15 cellular contexts compared by ENCODE assay signal in genomic region chr3:9784876-9785443, GRCh38. TPM values are rescaled to one million over a fixed set of nuclear protein-coding genes. Genes with fewer than 3 reads are reported as not detected.
DNase-seq lines count a peak whose midpoint lies in the region; ATAC-seq and TF ChIP-seq lines count a peak whose summit lies in the region.
"Had no signal": no experiment of that assay in that cellular context is flagged by ENCODE, and none has a peak within 500 bp of the region (broad histone marks: within the 10 kb centered on the region; RNA-seq: fewer than 3 reads in every experiment).

No MANE protein-coding gene starts in this region.

- POLR2A ChIA-PET in naive thymus-derived CD8-positive, alpha-beta T cell (lab: Charles Lee): interaction anchor here (0.7 to 1.5 kb wide), 2 partner anchors 24 to 107 kb away, joined by 3 to 5 read pairs; no protein-coding TSS in a partner anchor

- H3K4me1 Mint-ChIP-seq in naive thymus-derived CD8-positive, alpha-beta T cell: peaks cover 21 to 50% (median 45%) of the 10 kb centered on the region in 4 donors

- peaks cover 9 to 73% (median 32%) of the 10 kb centered on the region in 3 donors for H3K36me3 Mint-ChIP-seq in naive thymus-derived CD8-positive, alpha-beta T cell

- H3K9ac ChIP-seq in adipocyte (ENCODE audit: low read length): no peak overlapping the region
- H3K9ac ChIP-seq: GM23248 had no signal

- intact Hi-C loops in Right ventricle myocardium inferior (cut with DNase I): no loop called here

- no peak for ATAC-seq in Right ventricle myocardium inferior
- no peak for ATAC-seq in naive thymus-derived CD8-positive, alpha-beta T cell
- ATAC-seq: A549, HCT116 had no signal

- no peaks in the 10 kb centered on the region for H3K27me3 Mint-ChIP-seq in naive thymus-derived CD8-positive, alpha-beta T cell

- H3K36me3 ChIP-seq in cardiac muscle cell (peaks cover 38% of the 10 kb centered on the region), adipocyte (ENCODE audit: control insufficient read depth, insufficient read depth, low read length, severe bottlenecking) (peaks cover 49% of the 10 kb centered on the region)

- TF ChIP-seq CTCF in cardiac muscle cell (IDR thresholded peaks at IDR 0.05; ENCODE audit: low read depth, low read length) (no peak), fibroblast of the aortic adventitia (IDR thresholded peaks at IDR 0.05; ENCODE audit: insufficient read depth, low read length) (no peak)

- H3K27me3 ChIP-seq in cardiac muscle cell: no peaks in the 10 kb centered on the region
- H3K27me3 ChIP-seq in adipocyte (replicated peaks; ENCODE audit: control insufficient read depth, insufficient read depth, low read length): no peaks in the 10 kb centered on the region

- no peaks in the 10 kb centered on the region for H3K4me1 ChIP-seq in cardiac muscle cell (ENCODE audit: low read depth)
- peaks cover 10% of the 10 kb centered on the region for H3K4me1 ChIP-seq in adipocyte (ENCODE audit: control insufficient read depth, insufficient read depth, low read length)
- H3K4me1 ChIP-seq: A549 had no signal

- peak overlapping the region; percentile 1 for H3K27ac ChIP-seq in cardiac muscle cell
- H3K27ac ChIP-seq: A549, GM23248, PC-9 had no signal

- H3K4me3 ChIP-seq in cardiac muscle cell (no peak overlapping the region), adipocyte (ENCODE audit: low read length) (no peak overlapping the region), fibroblast of the aortic adventitia (ENCODE audit: low read depth, low read length) (no peak overlapping the region)
- H3K4me3 ChIP-seq: A549, GM23248, PC-9 had no signal

- no peaks in the 10 kb centered on the region for H3K9me3 Mint-ChIP-seq in naive thymus-derived CD8-positive, alpha-beta T cell

- no peaks in the 10 kb centered on the region for H3K9me3 ChIP-seq in cardiac muscle cell (ENCODE audit: low read depth)
- H3K9me3 ChIP-seq in adipocyte (ENCODE audit: control insufficient read depth, low read length): no peaks in the 10 kb centered on the region
- H3K9me3 ChIP-seq: A549 had no signal

- DNase-seq in cardiac muscle cell (ENCODE audit: low read depth in 1 of 2, low spot score in 1 of 2) (peak in 1 of 2 donors; percentile 51), Right ventricle myocardium inferior (ENCODE audit: missing footprints) (no peak), adipocyte (ENCODE audit: low read depth) (peak; percentile 52), fibroblast of the aortic adventitia (ENCODE audit: low read depth) (peak; percentile 34), EL (no peak)
- DNase-seq in effector CD4-positive, alpha-beta T cell: no peak
- no peak for DNase-seq in naive thymus-derived CD8-positive, alpha-beta T cell
- DNase-seq: C1 segment of cervical spinal cord, GM23248, NCI-H1417, NCI-H1930, NCI-H446 treated with DMSO at 0.1 percent for 48 hours, PC-9 had no signal

- H3K27ac Mint-ChIP-seq in naive thymus-derived CD8-positive, alpha-beta T cell: no peak overlapping the region

- H3K4me3 Mint-ChIP-seq in naive thymus-derived CD8-positive, alpha-beta T cell: no peak overlapping the region

RNA-seq across cellular contexts. Expression of gene TADA3, which starts 7.3 kb away (rescaled TPM):
- 137 and 141 TPM in 2 replicates for total RNA-seq in cardiac muscle cell
- 91.3 and 97.2 TPM in 2 replicates for polyA plus RNA-seq in cardiac muscle cell
- total RNA-seq in Right ventricle myocardium inferior: 48.4 TPM
- 73.8 and 74.2 TPM in 2 replicates for total RNA-seq in fibroblast of the aortic adventitia (ENCODE audit: low replicate concordance)
- 10 to 100 TPM; 33.3 to 35.9 TPM for total RNA-seq in naive thymus-derived CD8-positive, alpha-beta T cell
- polyA plus RNA-seq in naive thymus-derived CD8-positive, alpha-beta T cell: 10 to 100 TPM; 38.2 to 51.2 (median 44.1) TPM

RNA-seq across cellular contexts. Expression of gene ARPC4, which starts 7.9 kb away (rescaled TPM):
- total RNA-seq in cardiac muscle cell: 114 and 136 TPM in 2 replicates
- polyA plus RNA-seq in cardiac muscle cell: 111 and 138 TPM in 2 replicates
- total RNA-seq in Right ventricle myocardium inferior: 70.8 TPM
- 78.4 and 198 TPM in 2 replicates for total RNA-seq in fibroblast of the aortic adventitia (ENCODE audit: low replicate concordance)
- total RNA-seq in naive thymus-derived CD8-positive, alpha-beta T cell: 100 to 1,000 TPM; 134 to 146 TPM
- polyA plus RNA-seq in naive thymus-derived CD8-positive, alpha-beta T cell: 100 to 1,000 TPM; 201 to 229 (median 225) TPM

RNA-seq across cellular contexts. Expression of gene CAMK1, which starts 15.2 kb away (rescaled TPM):
- total RNA-seq in cardiac muscle cell: 23.7 and 24.6 TPM in 2 replicates
- 20.4 and 29.1 TPM in 2 replicates for polyA plus RNA-seq in cardiac muscle cell
- total RNA-seq in Right ventricle myocardium inferior: 18.4 TPM
- total RNA-seq in fibroblast of the aortic adventitia (ENCODE audit: low replicate concordance): 24.5 and 41.5 TPM in 2 replicates
- total RNA-seq in naive thymus-derived CD8-positive, alpha-beta T cell: under 1 TPM; 0.31 to 0.96 TPM
- 1 to 10 TPM in 2 of 3 donors, under 1 TPM in 1; 0.17 to 1.1 (median 1.1) TPM for polyA plus RNA-seq in naive thymus-derived CD8-positive, alpha-beta T cell

RNA-seq across cellular contexts. Expression of gene TTLL3, which starts 25.1 kb away (rescaled TPM):
- 20.1 and 59.6 TPM in 2 replicates for total RNA-seq in cardiac muscle cell
- polyA plus RNA-seq in cardiac muscle cell: 29.4 and 38.8 TPM in 2 replicates
- total RNA-seq in Right ventricle myocardium inferior: 10.6 TPM
- 34.3 and 40.8 TPM in 2 replicates for total RNA-seq in fibroblast of the aortic adventitia (ENCODE audit: low replicate concordance)
- total RNA-seq in naive thymus-derived CD8-positive, alpha-beta T cell: 10 to 100 TPM; 64.5 to 65.6 TPM
- 1 to 10 TPM; 1.3 to 2.5 (median 2.2) TPM for polyA plus RNA-seq in naive thymus-derived CD8-positive, alpha-beta T cell

RNA-seq across cellular contexts. Expression of gene OGG1, which starts 35.2 kb away (rescaled TPM):
- total RNA-seq in cardiac muscle cell: 30.7 and 32.1 TPM in 2 replicates
- 34.5 and 45.9 TPM in 2 replicates for polyA plus RNA-seq in cardiac muscle cell
- total RNA-seq in Right ventricle myocardium inferior: 10.5 TPM
- 32.1 and 55.0 TPM in 2 replicates for total RNA-seq in fibroblast of the aortic adventitia (ENCODE audit: low replicate concordance)
- 10 to 100 TPM; 25.7 to 27.0 TPM for total RNA-seq in naive thymus-derived CD8-positive, alpha-beta T cell
- polyA plus RNA-seq in naive thymus-derived CD8-positive, alpha-beta T cell: 10 to 100 TPM; 15.3 to 20.7 (median 18.0) TPM

Comparison
In these comparisons a context has a peak if more than half of its experiments do, and no peak if none do; other contexts are left out.
1. DNase-seq: peak in adipocyte (single experiment) and fibroblast of the aortic adventitia (single experiment); none in Right ventricle myocardium inferior (single experiment), EL (single experiment), effector CD4-positive, alpha-beta T cell (single experiment) and naive thymus-derived CD8-positive, alpha-beta T cell (0 of 10).